In the genomic region with DNA sequence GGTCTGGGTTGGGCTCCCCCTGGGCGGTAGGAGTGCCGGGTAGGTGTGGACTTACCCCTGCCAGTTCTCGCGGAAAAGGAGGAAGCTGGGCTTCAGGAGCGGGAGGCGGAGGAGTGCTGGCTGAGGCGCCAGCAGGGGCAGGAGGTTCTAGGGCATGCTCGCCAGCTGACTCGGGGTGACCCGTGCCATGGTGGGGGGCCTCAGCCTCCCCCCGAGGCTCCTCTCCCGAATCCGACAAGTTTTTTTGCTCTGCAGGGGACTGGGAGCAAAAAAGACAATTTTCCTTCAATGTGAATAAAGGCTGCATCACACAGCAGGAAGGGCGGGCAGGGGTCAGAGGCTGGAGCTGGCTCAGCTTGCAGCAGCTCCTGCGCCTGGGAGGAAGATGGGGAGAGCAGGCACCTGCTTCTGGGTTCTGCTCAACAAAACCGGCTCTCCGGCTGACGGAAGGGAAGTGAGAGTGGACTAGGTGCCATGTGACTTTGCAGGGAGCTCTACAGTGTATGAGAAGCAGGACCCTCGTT, we compare ENCODE assay signal across 8 cellular contexts. TPM values are rescaled to one million over a fixed set of nuclear protein-coding genes. Genes with fewer than 3 reads are reported as not detected.
A peak's percentile ranks its signal among the peaks of the same experiment; 100 is the strongest.
DNase-seq lines count a peak whose midpoint lies in the region; ATAC-seq and TF ChIP-seq lines count a peak whose summit lies in the region.

No MANE protein-coding gene starts in this region.

- H3K27me3 Mint-ChIP-seq in T-cell, result no peaks in the 10 kb centered on the region

- CTCF ChIA-PET in T-cell (lab: Charles Lee), result interaction anchor here in 1 of 2 donors (1.2 kb wide), 1 partner anchor 16 kb away, joined by 3 read pairs; no protein-coding TSS in a partner anchor

- WGBS in spleen, 5 donors, result 22 to 39% (median 26%) methylated on average over 12 to 19 of the region's 19 CpGs

- DNase-seq in NCI-H2227 (lab: John Stamatoyannopoulos, UW; ENCODE audit: unreplicated experiment), result peak; percentile 29
- DNase-seq in NCI-H2227 treated with DMSO at 0.1 percent for 48 hours (lab: John Stamatoyannopoulos, UW), result no peak
- no peak for DNase-seq in T-cell
- DNase-seq in right atrium auricular region (ENCODE audit: low spot score), result no peak
- DNase-seq in spleen, result peak; percentile 85
- no peak for DNase-seq in activated CD4-positive, CD25-positive, alpha-beta regulatory T cell (lab: John Stamatoyannopoulos, UW)
- no peak for DNase-seq in ureter (ENCODE audit: low spot score)
- no peak for DNase-seq in NCI-H187 (lab: John Stamatoyannopoulos, UW)

- no peaks in the 10 kb centered on the region for H3K9me3 Mint-ChIP-seq in T-cell

- H3K4me3 ChIP-seq in right atrium auricular region (no peak overlapping the region), spleen (peak overlapping the region in 1 of 8 donors; percentile 32)

- H3K4me1 Mint-ChIP-seq in T-cell, result peaks cover 87 to 94% (median 94%) of the 10 kb centered on the region in 3 donors

- H3K4me1 ChIP-seq in right atrium auricular region, result peaks cover 0 to 100% of the 10 kb centered on the region in 2 donors
- peaks cover 65 to 100% (median 99%) of the 10 kb centered on the region in 6 donors for H3K4me1 ChIP-seq in spleen

- H3K36me3 ChIP-seq in right atrium auricular region, result no peaks in the 10 kb centered on the region
- H3K36me3 ChIP-seq in spleen, result peaks cover 0 to 32% (median 0%) of the 10 kb centered on the region in 6 donors

- H3K27ac Mint-ChIP-seq in T-cell, result peak overlapping the region; percentile 96 to 98

- intact Hi-C loops in spleen (cut with DNase I; ENCODE audit: low total_unique reads), result no loop called here

- no peak for ATAC-seq in T-cell (replicated peaks in 1 of 4)

- no peak for TF ChIP-seq POLR2A in spleen (IDR thresholded peaks at IDR 0.05)

- H3K27ac ChIP-seq in right atrium auricular region, result peak overlapping the region; percentile 85 to 86
- H3K27ac ChIP-seq in spleen, result peak overlapping the region in 6 of 8 donors; percentile 39 to 87 (median 72)

- TF ChIP-seq CTCF in right atrium auricular region (IDR thresholded peaks at IDR 0.05) (no peak), spleen (IDR thresholded peaks at IDR 0.05 in 8 of 11, conservative IDR thresholded peaks at IDR 0.05 in 3 of 11) (no peak)

- POLR2A ChIA-PET in T-cell (lab: Charles Lee), result interaction anchor here in 1 of 2 donors (1.1 kb wide), 1 partner anchor 9 kb away, joined by 5 read pairs; no protein-coding TSS in a partner anchor

- H3K9me3 ChIP-seq in right atrium auricular region (no peaks in the 10 kb centered on the region), spleen (no peaks in the 10 kb centered on the region)

- H3K4me3 Mint-ChIP-seq in T-cell, result peak overlapping the region in 1 of 3 donors; percentile 86

- H3K36me3 Mint-ChIP-seq in T-cell, result peaks cover 7% of the 10 kb centered on the region

- H3K27me3 ChIP-seq in right atrium auricular region, result no peaks in the 10 kb centered on the region
- no peaks in the 10 kb centered on the region for H3K27me3 ChIP-seq in spleen (replicated peaks in 1 of 7)

RNA-seq across cellular contexts. Expression of a gene that starts 26.5 kb away (rescaled TPM):
- 100 to 1,000 TPM in 2 of 5 donors, 10 to 100 TPM in 3; 90.2 to 101 (median 98.3) TPM for total RNA-seq in T-cell
- total RNA-seq in right atrium auricular region, result 10 to 100 TPM; 53.6 to 54.7 TPM
- total RNA-seq in spleen, result 10 to 100 TPM; 68.5 to 92.9 (median 71.2) TPM
- 10 to 100 TPM; 27.5 to 44.3 (median 30.2) TPM for polyA plus RNA-seq in spleen
- 94.3 TPM for total RNA-seq in ureter

RNA-seq across cellular contexts. Expression of a gene that starts 37.3 kb away (rescaled TPM):
- total RNA-seq in T-cell, result 10 to 100 TPM; 43.3 to 74.8 (median 69.8) TPM
- total RNA-seq in right atrium auricular region, result 1 to 10 TPM; 4.5 to 7.3 TPM
- total RNA-seq in spleen, result 10 to 100 TPM; 14.7 to 20.7 (median 17.6) TPM
- 10 to 100 TPM; 23.7 to 61.8 (median 51.3) TPM for polyA plus RNA-seq in spleen
- total RNA-seq in ureter, result 181 TPM

RNA-seq across cellular contexts. Expression of a gene that starts 46.7 kb away (rescaled TPM):
- total RNA-seq in T-cell (10 to 100 TPM; 23.8 to 35.9 (median 30.9) TPM), right atrium auricular region (1 to 10 TPM; 2.6 to 4.1 TPM), spleen (10 to 100 TPM in 6 of 7 donors, 1 to 10 TPM in 1; 8.5 to 15.9 (median 12.5) TPM), ureter (9.6 TPM)
- 1 to 10 TPM; 2.1 to 9.6 (median 3.3) TPM for polyA plus RNA-seq in spleen

RNA-seq across cellular contexts. Expression of a gene that starts 47.8 kb away (rescaled TPM):
- total RNA-seq in T-cell, result 100 to 1,000 TPM; 106 to 198 (median 185) TPM
- total RNA-seq in right atrium auricular region, result 100 to 1,000 TPM; 368 to 648 TPM
- total RNA-seq in spleen, result 100 to 1,000 TPM in 6 of 7 donors, 10 to 100 TPM in 1; 83.8 to 156 (median 116) TPM
- 100 to 1,000 TPM; 252 to 377 (median 345) TPM for polyA plus RNA-seq in spleen
- total RNA-seq in ureter, result 177 TPM

Comparison
In these comparisons a context has a peak if more than half of its experiments do, and no peak if none do; other contexts are left out.
1. DNase-seq: peak in NCI-H2227 (single experiment) and spleen (single experiment); none in NCI-H2227 treated with DMSO at 0.1 percent for 48 hours (single experiment), T-cell (0 of 34), right atrium auricular region (single experiment), activated CD4-positive, CD25-positive, alpha-beta regulatory T cell (0 of 4), ureter (single experiment) and NCI-H187 (0 of 2).